27 cellular contexts compared by ENCODE assay signal in the genomic region with DNA sequence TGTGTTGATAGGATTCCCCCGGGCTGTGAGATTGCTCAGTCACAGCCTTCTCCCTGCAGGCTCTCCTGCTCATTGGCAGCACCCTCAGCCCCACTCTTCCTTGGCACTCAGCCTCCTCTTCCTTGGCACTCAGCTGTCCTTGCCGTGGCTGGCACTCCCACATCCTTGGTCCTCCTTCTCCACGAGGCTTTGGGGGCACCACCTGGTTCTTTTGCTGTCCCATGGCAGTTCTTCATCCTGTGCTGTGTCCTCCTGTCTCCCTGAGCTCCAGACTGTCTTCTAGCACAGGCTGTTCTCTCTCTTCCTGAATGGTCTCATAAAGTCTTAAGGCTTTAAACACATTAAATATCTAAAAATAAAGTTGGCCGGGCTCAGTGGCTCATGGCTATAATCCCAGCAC. TPM values are rescaled to one million over a fixed set of nuclear protein-coding genes. Genes with fewer than 3 reads are reported as not detected.
DNase-seq lines count a peak whose midpoint lies in the region; ATAC-seq and TF ChIP-seq lines count a peak whose summit lies in the region.
"Had no signal": no experiment of that assay in that cellular context is flagged by ENCODE, and none has a peak within 500 bp of the region (broad histone marks: within the 10 kb centered on the region; RNA-seq: fewer than 3 reads in every experiment).

No MANE protein-coding gene starts in this region.

- H3K36me3 ChIP-seq in gastroesophageal sphincter (peaks cover 0 to 21% of the 10 kb centered on the region in 2 donors), psoas muscle (ENCODE audit: insufficient read depth in 1 of 2, low read depth in 1 of 2) (peaks cover 0 to 15% of the 10 kb centered on the region in 2 donors), aorta (ENCODE audit: control insufficient read depth in 1 of 2, insufficient read depth in 2 of 2, low read length in 1 of 2) (no peaks in the 10 kb centered on the region)
- H3K36me3 ChIP-seq: brain microvascular endothelial cell, colonic mucosa had no signal

- H3K27ac ChIP-seq in gastroesophageal sphincter (peak overlapping the region in 2 of 4 donors; percentile 64 to 71), psoas muscle (no peak overlapping the region), aorta (ENCODE audit: low read depth in 1 of 2, low read length in 2 of 2) (peak overlapping the region in 1 of 2 donors; percentile 28)
- H3K27ac ChIP-seq: A549, brain microvascular endothelial cell, colonic mucosa, esophagus squamous epithelium, Peyer's patch had no signal

- H3K27me3 ChIP-seq in gastroesophageal sphincter (no peaks in the 10 kb centered on the region), psoas muscle (ENCODE audit: insufficient read depth in 3 of 3, low read length in 2 of 3) (no peaks in the 10 kb centered on the region), aorta (ENCODE audit: control insufficient read depth in 1 of 2, insufficient read depth in 2 of 2, low read length in 1 of 2) (no peaks in the 10 kb centered on the region)
- H3K27me3 ChIP-seq: BE2C, brain microvascular endothelial cell, colonic mucosa, esophagus squamous epithelium, Peyer's patch had no signal

- H3K4me3 ChIP-seq in gastroesophageal sphincter (no peak overlapping the region), psoas muscle (no peak overlapping the region), aorta (ENCODE audit: low read length in 2 of 2) (no peak overlapping the region)
- H3K4me3 ChIP-seq: A549, colonic mucosa, esophagus squamous epithelium, Peyer's patch had no signal

- WGBS in gastroesophageal sphincter (ENCODE audit: low coverage in 1 of 2), 2 donors, result 8 to 12% methylated on average over 3 to 4 of the region's 4 CpGs
- WGBS in psoas muscle, 3 donors, result 16 to 43% (median 23%) methylated on average over 4 of the region's 4 CpGs
- 1 to 5% methylated on average over 4 of the region's 4 CpGs for WGBS in aorta, 2 donors

- intact Hi-C loops in left cardiac atrium (cut with DNase I) (no loop called here), Right ventricle myocardium inferior (cut with DNase I) (no loop called here), psoas muscle (cut with DNase I) (no loop called here), aorta (cut with DNase I) (no loop called here)

- TF ChIP-seq CTCF in gastroesophageal sphincter (IDR thresholded peaks at IDR 0.05) (no peak), psoas muscle (IDR thresholded peaks at IDR 0.05) (no peak)

- no peak for DNase-seq in left cardiac atrium
- DNase-seq in Right ventricle myocardium inferior (ENCODE audit: missing footprints), result no peak
- DNase-seq in psoas muscle, result no peak
- DNase-seq in aorta, result no peak
- DNase-seq in NCI-H2107 (lab: John Stamatoyannopoulos, UW), result no peak
- no peak for DNase-seq in stimulated activated CD4-positive, alpha-beta T cell treated with anti-CD3 and anti-CD28 coated beads, Interleukin-12 subunit alpha, Interleukin-12 subunit beta, amount 100 ng/mL, for 4 hours
- DNase-seq: activated B cell treated with CpG ODN at 0.5 μM for 24 hours; activated CD4-positive, alpha-beta T cell treated with anti-CD3 and anti-CD28 coated beads, Interleukin-2, amount 50 U/mL, for 48 hours; activated gamma-delta T cell; activated naive CD8-positive, alpha-beta T cell treated with anti-CD3 and anti-CD28 coated beads, Interleukin-2, amount 50 U/mL, for 24 hours; BE2C; brain microvascular endothelial cell; colonic mucosa; DMS53; esophagus squamous epithelium; HFFc6; NCI-H1105; NCI-H2081 treated with DMSO at 0.1 percent for 48 hours; NK-92 treated with Interleukin-12 subunit alpha and Interleukin-12 subunit beta, amount 100 ng/mL, for 24 hours; Peyer's patch; stimulated activated CD4-positive, alpha-beta T cell treated with anti-CD3 and anti-CD28 coated beads, Interleukin-4, amount 100 ng/mL, for 1 hour; stimulated activated naive CD8-positive, alpha-beta T cell treated with anti-CD3 and anti-CD28 coated beads, Interleukin-15, Interleukin-2, amounts not matched to agents 100 U/mL and 50 U/mL, for 24 hours; T-helper 9 cell; trophoblast cell had no signal

- no peak for TF ChIP-seq EP300 in gastroesophageal sphincter (IDR thresholded peaks at IDR 0.05)

- peaks cover 0 to 6% (median 0%) of the 10 kb centered on the region in 3 donors for H3K9me3 ChIP-seq in gastroesophageal sphincter
- no peaks in the 10 kb centered on the region for H3K9me3 ChIP-seq in psoas muscle
- no peaks in the 10 kb centered on the region for H3K9me3 ChIP-seq in aorta (ENCODE audit: control insufficient read depth, low read length)
- H3K9me3 ChIP-seq: colonic mucosa had no signal

- peaks cover 0 to 33% (median 0%) of the 10 kb centered on the region in 3 donors for H3K4me1 ChIP-seq in gastroesophageal sphincter
- peaks cover 4% of the 10 kb centered on the region for H3K4me1 ChIP-seq in psoas muscle
- no peaks in the 10 kb centered on the region for H3K4me1 ChIP-seq in aorta (ENCODE audit: control insufficient read depth in 1 of 2, insufficient read depth in 2 of 2, low read length in 2 of 2)
- H3K4me1 ChIP-seq: A549, BE2C, colonic mucosa, Peyer's patch had no signal

- ATAC-seq in left cardiac atrium, result peak; percentile 28 to 34
- no peak for ATAC-seq in Right ventricle myocardium inferior
- ATAC-seq in gastroesophageal sphincter, result peak; percentile 44
- ATAC-seq in psoas muscle, result peak in 3 of 4 donors; percentile 40 to 66 (median 60)
- peak; percentile 42 for ATAC-seq in aorta (ENCODE audit: low FRiP score)
- no peak for ATAC-seq in GM19452 (IDR thresholded peaks at IDR 0.05; ENCODE audit: unreplicated experiment)
- ATAC-seq: A549; activated naive CD8-positive, alpha-beta T cell treated with anti-CD3 and anti-CD28 coated beads, Interleukin-2, amount 50 U/mL, for 24 hours; stimulated activated naive CD8-positive, alpha-beta T cell treated with anti-CD3 and anti-CD28 coated beads, Interleukin-15, Interleukin-2, amounts not matched to agents 100 U/mL and 50 U/mL, for 24 hours had no signal

- TF ChIP-seq POLR2A in gastroesophageal sphincter (IDR thresholded peaks at IDR 0.05), result no peak

RNA-seq across cellular contexts. Expression of gene PKNOX1, which starts 27.0 kb away (rescaled TPM):
- 1 to 10 TPM; 7.4 to 8.9 TPM for total RNA-seq in left cardiac atrium
- 9.7 TPM for total RNA-seq in Right ventricle myocardium inferior
- 10 to 100 TPM; 12.9 to 15.3 (median 15.1) TPM for total RNA-seq in gastroesophageal sphincter
- total RNA-seq in psoas muscle, result 10 to 100 TPM; 12.1 to 14.7 (median 13.2) TPM
- 1 to 10 TPM; 6.0 to 9.7 (median 6.1) TPM for polyA plus RNA-seq in psoas muscle
- 10 to 100 TPM; 13.5 to 22.7 TPM for total RNA-seq in aorta
- polyA plus RNA-seq in aorta, result 10 to 100 TPM in 1 of 2 donors, 1 to 10 TPM in 1; 3.8 to 11.2 TPM

Comparison
In these comparisons a context has a peak if more than half of its experiments do, and no peak if none do; other contexts are left out.
1. ATAC-seq: peak in left cardiac atrium (2 of 2), gastroesophageal sphincter (single experiment), psoas muscle (3 of 4) and aorta (single experiment); none in Right ventricle myocardium inferior (single experiment) and GM19452 (single experiment).